In the genomic region with DNA sequence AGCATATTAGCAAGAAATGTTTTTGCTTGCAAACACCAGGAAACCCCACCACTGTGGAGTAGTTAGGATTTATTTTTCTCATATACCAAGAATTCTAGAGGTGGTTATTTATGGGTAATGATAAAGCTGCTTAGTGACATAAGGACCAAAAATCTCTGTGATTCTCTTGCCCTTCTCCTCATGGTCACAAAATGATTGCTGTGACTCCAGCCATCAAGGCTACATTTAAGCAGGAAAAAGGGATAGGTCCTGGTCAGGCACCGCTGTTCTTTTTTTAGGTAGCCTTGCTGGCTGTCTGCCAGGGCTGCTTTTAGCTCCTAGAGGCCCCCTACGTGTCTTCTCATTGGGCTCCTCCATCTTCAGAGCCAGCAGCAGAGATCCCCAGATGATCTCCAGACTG, we compare ENCODE assay signal across 9 cellular contexts. TPM values are rescaled to one million over a fixed set of nuclear protein-coding genes. Genes with fewer than 3 reads are reported as not detected.
"Had no signal": no experiment of that assay in that cellular context is flagged by ENCODE, and none has a peak within 500 bp of the region (broad histone marks: within the 10 kb centered on the region; RNA-seq: fewer than 3 reads in every experiment).

No MANE protein-coding gene starts in this region.

- H3K4me2 ChIP-seq: GM23338 had no signal

- DNase-seq: H7, HFFc6, KG1 had no signal

- H3K9me3 ChIP-seq: HAP-1 had no signal

- ATAC-seq: GM23338, HCT116, HepG2 had no signal

- H3K4me1 ChIP-seq: HAP-1 had no signal

- H3K4me3 ChIP-seq: GM23338, HAP-1 had no signal

- FAIRE-seq: HepG2 had no signal

- H3K36me3 ChIP-seq: HAP-1 had no signal

- H3K27ac ChIP-seq: HL-60 had no signal

- H2AFZ ChIP-seq: GM23338 had no signal

RNA-seq across cellular contexts. Expression of a gene that starts 16.7 kb away (rescaled TPM):
- polyA plus RNA-seq: HepG2, IgD-negative memory B cell had no signal
